1 cellular context compared by ENCODE assay signal in genomic region chr9:71736236-71736635, GRCh38.
TF ChIP-seq lines count a peak whose summit lies in the region.

No MANE protein-coding gene starts in this region.

TF ChIP-seq in IMR-90, 13 proteins besides CTCF, POLR2A, EP300 and RAD21 (continued from another document):
- no peak for TF ChIP-seq ELK1 (IDR thresholded peaks at IDR 0.05; ENCODE audit: borderline replicate concordance, low read depth, low read length)
- no peak for TF ChIP-seq SMC3 (IDR thresholded peaks at IDR 0.05; ENCODE audit: low read depth, low read length)
- no peak for TF ChIP-seq NFE2L2 (IDR thresholded peaks at IDR 0.05; ENCODE audit: low read depth, low read length)
- no peak for TF ChIP-seq FOS (IDR thresholded peaks at IDR 0.05; ENCODE audit: low read depth, low read length)
